ENCODE assay signal across 8 cellular contexts in the genomic region with DNA sequence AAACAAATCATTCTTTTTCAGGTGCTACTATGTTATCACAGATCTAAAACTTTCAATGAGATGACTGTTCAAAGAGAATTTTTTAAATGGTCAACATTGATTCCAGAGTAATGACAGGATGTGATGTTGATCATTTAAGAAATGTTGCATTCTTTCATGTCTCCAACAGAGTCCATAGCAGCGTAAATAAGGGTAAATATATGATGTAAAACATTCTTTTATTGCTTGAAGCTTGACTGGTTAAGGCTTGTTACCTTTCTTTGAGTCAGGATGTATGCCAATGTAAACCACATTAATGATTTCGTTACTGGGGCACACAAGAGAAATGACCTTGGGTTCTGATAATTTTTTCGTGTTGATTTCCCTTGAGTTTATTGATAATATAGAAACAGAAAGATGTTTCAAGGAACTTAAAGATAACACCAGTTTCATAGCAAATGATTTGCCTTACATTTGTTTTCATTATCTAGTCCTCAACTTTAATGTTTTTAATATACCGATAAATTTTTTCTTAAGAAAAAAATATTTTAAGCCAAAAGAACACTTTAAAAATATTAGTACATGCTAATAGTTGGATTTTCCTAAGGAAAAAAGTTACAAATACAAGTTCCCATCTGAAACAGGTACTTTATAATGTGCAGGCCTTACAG. TPM values are rescaled to one million over a fixed set of nuclear protein-coding genes. Genes with fewer than 3 reads are reported as not detected.
DNase-seq lines count a peak whose midpoint lies in the region; ATAC-seq and TF ChIP-seq lines count a peak whose summit lies in the region.

No MANE protein-coding gene starts in this region.

- H3K4me1 Mint-ChIP-seq in activated CD8-positive, alpha-beta memory T cell treated with anti-CD3 and anti-CD28 coated beads, Interleukin-2, amount 10 ng/mL, durations not matched to agents 7 days and 5 days, result peaks cover 51% of the 10 kb centered on the region
- H3K4me1 Mint-ChIP-seq in endothelial cell (ENCODE audit: unreplicated experiment), result peaks cover 17% of the 10 kb centered on the region

- H3K4me1 ChIP-seq in subcutaneous abdominal adipose tissue (ENCODE audit: control insufficient read depth in 5 of 5, insufficient read depth in 5 of 5, low read length in 5 of 5), result peaks cover 0 to 32% (median 27%) of the 10 kb centered on the region in 5 donors

- in situ Hi-C loops in SK-MEL-5 (cut with HindIII; ENCODE audit: low pct_unique_long_range_greater_than_20kb, low sequenced_read_pairs), result no loop called here

- no peak for DNase-seq in activated CD8-positive, alpha-beta memory T cell treated with anti-CD3 and anti-CD28 coated beads, Interleukin-2, amount 10 ng/mL, durations not matched to agents 7 days and 5 days
- no peak for DNase-seq in activated CD8-positive, alpha-beta memory T cell treated with anti-CD3 and anti-CD28 coated beads for 24 hours
- DNase-seq in SK-MEL-5 (ENCODE audit: low read depth, low spot score), result peak; percentile 51
- DNase-seq in endothelial cell (ENCODE audit: low spot score), result no peak
- no peak for DNase-seq in NCI-H345 (lab: John Stamatoyannopoulos, UW)

- peaks cover 0 to 3% (median 0%) of the 10 kb centered on the region in 5 donors for H3K27me3 ChIP-seq in subcutaneous abdominal adipose tissue (ENCODE audit: control insufficient read depth in 5 of 5, insufficient read depth in 4 of 5, low read length in 5 of 5)

- H3K9me3 Mint-ChIP-seq in activated CD8-positive, alpha-beta memory T cell treated with anti-CD3 and anti-CD28 coated beads, Interleukin-2, amount 10 ng/mL, durations not matched to agents 7 days and 5 days (ENCODE audit: low read depth), result no peaks in the 10 kb centered on the region
- H3K9me3 Mint-ChIP-seq in endothelial cell (ENCODE audit: unreplicated experiment), result no peaks in the 10 kb centered on the region

- peak overlapping the region; percentile 98 for H3K4me3 Mint-ChIP-seq in activated CD8-positive, alpha-beta memory T cell treated with anti-CD3 and anti-CD28 coated beads, Interleukin-2, amount 10 ng/mL, durations not matched to agents 7 days and 5 days
- peak overlapping the region; percentile 6 for H3K4me3 Mint-ChIP-seq in endothelial cell (ENCODE audit: unreplicated experiment)

- H3K27me3 Mint-ChIP-seq in activated CD8-positive, alpha-beta memory T cell treated with anti-CD3 and anti-CD28 coated beads, Interleukin-2, amount 10 ng/mL, durations not matched to agents 7 days and 5 days, result peaks cover 11% of the 10 kb centered on the region
- peaks cover 7% of the 10 kb centered on the region for H3K27me3 Mint-ChIP-seq in endothelial cell (ENCODE audit: unreplicated experiment)

- no peaks in the 10 kb centered on the region for H3K36me3 ChIP-seq in subcutaneous abdominal adipose tissue (ENCODE audit: control insufficient read depth in 5 of 5, insufficient read depth in 5 of 5, low read length in 5 of 5)

- H3K27ac Mint-ChIP-seq in activated CD8-positive, alpha-beta memory T cell treated with anti-CD3 and anti-CD28 coated beads, Interleukin-2, amount 10 ng/mL, durations not matched to agents 7 days and 5 days, result peak overlapping the region; percentile 97
- H3K27ac Mint-ChIP-seq in endothelial cell (ENCODE audit: unreplicated experiment), result no peak overlapping the region

- ATAC-seq in activated CD8-positive, alpha-beta memory T cell treated with anti-CD3 and anti-CD28 coated beads, Interleukin-2, amount 10 ng/mL, durations not matched to agents 7 days and 5 days, result no peak
- ATAC-seq in HG03571 (IDR thresholded peaks at IDR 0.05; ENCODE audit: unreplicated experiment), result no peak
- ATAC-seq in HG02973 (IDR thresholded peaks at IDR 0.05; ENCODE audit: unreplicated experiment), result no peak

- no peak overlapping the region for H3K4me3 ChIP-seq in subcutaneous abdominal adipose tissue (ENCODE audit: low read depth in 1 of 5, low read length in 5 of 5)

- H3K9ac ChIP-seq in subcutaneous abdominal adipose tissue (ENCODE audit: low read length in 5 of 5), result no peak overlapping the region

- H3K9me3 ChIP-seq in subcutaneous abdominal adipose tissue (ENCODE audit: control insufficient read depth in 5 of 5, low read length in 5 of 5), result no peaks in the 10 kb centered on the region

- no peak for TF ChIP-seq CTCF in endothelial cell (IDR thresholded peaks at IDR 0.05; ENCODE audit: unreplicated experiment)

- H3K36me3 Mint-ChIP-seq in activated CD8-positive, alpha-beta memory T cell treated with anti-CD3 and anti-CD28 coated beads, Interleukin-2, amount 10 ng/mL, durations not matched to agents 7 days and 5 days, result peaks cover 45% of the 10 kb centered on the region
- peaks cover 7% of the 10 kb centered on the region for H3K36me3 Mint-ChIP-seq in endothelial cell (ENCODE audit: low read depth, unreplicated experiment)

- CTCF ChIA-PET in activated CD8-positive, alpha-beta memory T cell treated with anti-CD3 and anti-CD28 coated beads, Interleukin-2, amount 10 ng/mL, durations not matched to agents 7 days and 5 days (lab: Charles Lee), result interaction anchor here (0.7 to 8.9 kb wide), 8 partner anchors 12 to 250 kb away, joined by 3 to 332 read pairs (median 4); no protein-coding TSS in a partner anchor

- peak overlapping the region; percentile 50 for H3K27ac ChIP-seq in subcutaneous abdominal adipose tissue (ENCODE audit: low read depth, low read length)

RNA-seq across cellular contexts. Expression of gene STK17A, which starts 3.5 kb away (rescaled TPM):
- total RNA-seq in activated CD8-positive, alpha-beta memory T cell treated with anti-CD3 and anti-CD28 coated beads, Interleukin-2, amount 10 ng/mL, durations not matched to agents 7 days and 5 days, result 10 to 100 TPM; 84.9 to 86.1 TPM
- 109 and 121 TPM in 2 replicates for total RNA-seq in SK-MEL-5 (2014; rRNA removed; shearing (Covaris generic))
- polyA plus RNA-seq in SK-MEL-5 (2015; cell fraction: cytosol; rRNA removed), result 57.2 TPM in 2 replicates
- 47.7 and 51.1 TPM in 2 replicates for polyA plus RNA-seq in SK-MEL-5 (2015; cell fraction: nucleus; rRNA removed)
- 28.6 TPM for total RNA-seq in endothelial cell (ENCODE audit: unreplicated experiment)
